8 cellular contexts compared by ENCODE assay signal in genomic region chr7:25857376-25858067, GRCh38.
DNase-seq lines count a peak whose midpoint lies in the region; ATAC-seq, FAIRE-seq and TF ChIP-seq lines count a peak whose summit lies in the region.

No MANE protein-coding gene starts in this region.

- H3K4me3 Mint-ChIP-seq in activated T-cell treated with anti-CD3 and anti-CD28 coated beads, Interleukin-2, amount 50 U/mL, for 72 hours: no peak overlapping the region
- H3K4me3 Mint-ChIP-seq in stimulated activated naive B cell treated with anti-CD40 and anti-IgM and Interleukin-4, amounts not matched to agents 10 μg/mL and 1 μg/mL and 100 μg/mL, for 72 hours: no peak overlapping the region

- DNase-seq in AG08395 (ENCODE audit: low spot score): peak; percentile 41
- DNase-seq in HTR-8/SVneo (ENCODE audit: insufficient read length, low spot score): peak; percentile 27
- peak in 2 of 3 donors; percentile 73 to 81 for DNase-seq in Peyer's patch
- no peak for DNase-seq in iPS DF 6.9 (ENCODE audit: low read depth, low spot score)
- no peak for DNase-seq in GM13976 (ENCODE audit: low spot score)
- DNase-seq in activated T-cell treated with anti-CD3 and anti-CD28 coated beads, Interleukin-2, amount 50 U/mL, for 72 hours: no peak
- no peak for DNase-seq in stimulated activated naive B cell treated with anti-CD40 and anti-IgM and Interleukin-4, amounts not matched to agents 10 μg/mL and 1 μg/mL and 100 μg/mL, for 72 hours

- ATAC-seq in HG03457 (IDR thresholded peaks at IDR 0.05; ENCODE audit: unreplicated experiment): no peak
- ATAC-seq in activated T-cell treated with anti-CD3 and anti-CD28 coated beads, Interleukin-2, amount 50 U/mL, for 72 hours (replicated peaks in 1 of 2): no peak
- ATAC-seq in stimulated activated naive B cell treated with anti-CD40 and anti-IgM and Interleukin-4, amounts not matched to agents 10 μg/mL and 1 μg/mL and 100 μg/mL, for 72 hours (replicated peaks): no peak

- no CpG with 5 or more reads among the region's 21 CpGs for WGBS in iPS DF 6.9 (ENCODE audit: insufficient coverage, insufficient read length)

- H3K36me3 Mint-ChIP-seq in activated T-cell treated with anti-CD3 and anti-CD28 coated beads, Interleukin-2, amount 50 U/mL, for 72 hours (ENCODE audit: insufficient read depth in 2 of 2): peaks cover 3 to 17% of the 10 kb centered on the region in 2 donors
- H3K36me3 Mint-ChIP-seq in stimulated activated naive B cell treated with anti-CD40 and anti-IgM and Interleukin-4, amounts not matched to agents 10 μg/mL and 1 μg/mL and 100 μg/mL, for 72 hours: peaks cover 0 to 14% of the 10 kb centered on the region in 2 donors

- peaks cover 50% of the 10 kb centered on the region for H3K4me1 Mint-ChIP-seq in activated T-cell treated with anti-CD3 and anti-CD28 coated beads, Interleukin-2, amount 50 U/mL, for 72 hours (ENCODE audit: low read depth)
- peaks cover 5 to 16% of the 10 kb centered on the region in 2 donors for H3K4me1 Mint-ChIP-seq in stimulated activated naive B cell treated with anti-CD40 and anti-IgM and Interleukin-4, amounts not matched to agents 10 μg/mL and 1 μg/mL and 100 μg/mL, for 72 hours

- no peak for TF ChIP-seq CTCF in Peyer's patch (IDR thresholded peaks at IDR 0.05)
- no peak for TF ChIP-seq CTCF in GM13976 (IDR thresholded peaks at IDR 0.05; ENCODE audit: borderline replicate concordance, control extremely low read depth, extremely low read depth, insufficient read depth, missing control alignments)

- no peak overlapping the region for H3K27ac Mint-ChIP-seq in activated T-cell treated with anti-CD3 and anti-CD28 coated beads, Interleukin-2, amount 50 U/mL, for 72 hours
- no peak overlapping the region for H3K27ac Mint-ChIP-seq in stimulated activated naive B cell treated with anti-CD40 and anti-IgM and Interleukin-4, amounts not matched to agents 10 μg/mL and 1 μg/mL and 100 μg/mL, for 72 hours

- FAIRE-seq in HTR-8/SVneo (lab: Jason Lieb, UNC): no peak

- H3K4me1 ChIP-seq in Peyer's patch (peaks cover 0 to 11% (median 5%) of the 10 kb centered on the region in 4 donors), iPS DF 6.9 (ENCODE audit: control insufficient read depth, insufficient read depth, low read length) (peaks cover 2% of the 10 kb centered on the region; the same call in 1 of the 2 replicates)

- peaks cover 0 to 4% of the 10 kb centered on the region in 2 donors for H3K9me3 Mint-ChIP-seq in activated T-cell treated with anti-CD3 and anti-CD28 coated beads, Interleukin-2, amount 50 U/mL, for 72 hours
- peaks cover 5 to 9% of the 10 kb centered on the region in 2 donors for H3K9me3 Mint-ChIP-seq in stimulated activated naive B cell treated with anti-CD40 and anti-IgM and Interleukin-4, amounts not matched to agents 10 μg/mL and 1 μg/mL and 100 μg/mL, for 72 hours

- TF ChIP-seq POLR2A in Peyer's patch (IDR thresholded peaks at IDR 0.05): peak in 1 of 2 donors; percentile 32

- H3K27me3 ChIP-seq in Peyer's patch: peaks cover 0 to 27% of the 10 kb centered on the region in 2 donors
- peaks cover 40% of the 10 kb centered on the region for H3K27me3 ChIP-seq in iPS DF 6.9 (ENCODE audit: control insufficient read depth, insufficient read depth, low read length)

- H3K4me3 ChIP-seq in Peyer's patch (peak overlapping the region; percentile 18 to 54 (median 42)), iPS DF 6.9 (ENCODE audit: low read length) (peak overlapping the region; percentile 37; the same call in 1 of the 2 replicates)

- H3K27ac ChIP-seq in Peyer's patch: peak overlapping the region; percentile 56 to 88 (median 72)
- H3K27ac ChIP-seq in iPS DF 6.9 (ENCODE audit: low read length): no peak overlapping the region

- H3K27me3 Mint-ChIP-seq in activated T-cell treated with anti-CD3 and anti-CD28 coated beads, Interleukin-2, amount 50 U/mL, for 72 hours (ENCODE audit: low read depth): peaks cover 19% of the 10 kb centered on the region
- peaks cover 25 to 28% of the 10 kb centered on the region in 2 donors for H3K27me3 Mint-ChIP-seq in stimulated activated naive B cell treated with anti-CD40 and anti-IgM and Interleukin-4, amounts not matched to agents 10 μg/mL and 1 μg/mL and 100 μg/mL, for 72 hours

- no peaks in the 10 kb centered on the region for H3K36me3 ChIP-seq in Peyer's patch
- no peaks in the 10 kb centered on the region for H3K36me3 ChIP-seq in iPS DF 6.9 (ENCODE audit: control insufficient read depth, insufficient read depth, low read length)

- H3K9me3 ChIP-seq in Peyer's patch (peaks cover 0 to 5% (median 0%) of the 10 kb centered on the region in 4 donors), iPS DF 6.9 (ENCODE audit: control insufficient read depth, insufficient read depth, low read length) (no peaks in the 10 kb centered on the region)

- in situ Hi-C loops in GM13976 (cut with MboI; ENCODE audit: low sequenced_read_pairs, unreplicated experiment): loop anchor here (10.0 to 25.0 kb wide), 2 partner anchors 283 to 595 kb away; no protein-coding TSS in a partner anchor

Comparison
In these comparisons a context has a peak if more than half of its experiments do, and no peak if none do; other contexts are left out.
1. DNase-seq: peak in AG08395 (single experiment), HTR-8/SVneo (single experiment) and Peyer's patch (2 of 3); none in iPS DF 6.9 (single experiment), GM13976 (single experiment), activated T-cell treated with anti-CD3 and anti-CD28 coated beads, Interleukin-2, amount 50 U/mL, for 72 hours (0 of 2) and stimulated activated naive B cell treated with anti-CD40 and anti-IgM and Interleukin-4, amounts not matched to agents 10 μg/mL and 1 μg/mL and 100 μg/mL, for 72 hours (single experiment).